In genomic region chr1:76872944-76873343, GRCh38 we compare ENCODE assay signal across 9 cellular contexts. TPM values are rescaled to one million over a fixed set of nuclear protein-coding genes. Genes with fewer than 3 reads are reported as not detected.
"Had no signal": no experiment of that assay in that cellular context is flagged by ENCODE, and none has a peak within 500 bp of the region (broad histone marks: within the 10 kb centered on the region; RNA-seq: fewer than 3 reads in every experiment).

No MANE protein-coding gene starts in this region.

- H3K27ac ChIP-seq: GM23248, HL-60 had no signal

- DNase-seq: GM23248, GOT3, H9, HCEC 1CT, HFFc6 had no signal

- FAIRE-seq: H54, HepG2 had no signal

- H3K9ac ChIP-seq: GM23248 had no signal

- H3K4me3 ChIP-seq: GM23248 had no signal

- ATAC-seq: HepG2 had no signal

- H2AFZ ChIP-seq: GM23248 had no signal

RNA-seq across cellular contexts. Expression of gene ST6GALNAC5, which starts 5.7 kb away (rescaled TPM):
- total RNA-seq: HepG2 had no signal
- polyA plus RNA-seq: HepG2, IgD-negative memory B cell had no signal
